13 cellular contexts compared by ENCODE assay signal in genomic region chr18:79799619-79800352, GRCh38. TPM values are rescaled to one million over a fixed set of nuclear protein-coding genes. Genes with fewer than 3 reads are reported as not detected.
A peak's percentile ranks its signal among the peaks of the same experiment; 100 is the strongest.
DNase-seq lines count a peak whose midpoint lies in the region; ATAC-seq and TF ChIP-seq lines count a peak whose summit lies in the region.
"Had no signal": no experiment of that assay in that cellular context is flagged by ENCODE, and none has a peak within 500 bp of the region (broad histone marks: within the 10 kb centered on the region; RNA-seq: fewer than 3 reads in every experiment).

No MANE protein-coding gene starts in this region.

- no peaks in the 10 kb centered on the region for H3K27me3 ChIP-seq in Caco-2 (replicated peaks; ENCODE audit: control insufficient read depth, insufficient read depth, low read length)

- no peak for DNase-seq in activated CD4-positive, alpha-beta T cell treated with anti-CD3 and anti-CD28 coated beads for 36 hours
- no peak for DNase-seq in activated CD4-positive, alpha-beta T cell treated with anti-CD3 and anti-CD28 coated beads, Interleukin-2, amount 50 U/mL, for 1 hour
- peak; percentile 55 for DNase-seq in NB4 (ENCODE audit: low read depth)
- no peak for DNase-seq in progenitor cell of endocrine pancreas (ENCODE audit: low spot score, unreplicated experiment)
- DNase-seq in lower leg skin (ENCODE audit: low spot score in 2 of 2): no peak
- no peak for DNase-seq in Caco-2
- DNase-seq in GM20000 (ENCODE audit: low spot score): no peak
- DNase-seq: activated CD4-positive, alpha-beta T cell treated with anti-CD3 and anti-CD28 coated beads, Interleukin-2, amount 10 ng/mL, durations not matched to agents 24 days and 14 days; NCI-H1092 had no signal

- peak; percentile 16 for ATAC-seq in activated CD4-positive, alpha-beta T cell treated with anti-CD3 and anti-CD28 coated beads for 36 hours

- no peak for TF ChIP-seq POLR2A in NB4 (IDR thresholded peaks at IDR 0.05; ENCODE audit: extremely low read depth, insufficient read length)
- TF ChIP-seq POLR2A in lower leg skin (IDR thresholded peaks at IDR 0.05): no peak

- CTCF ChIA-PET in activated CD4-positive, alpha-beta T cell treated with anti-CD3 and anti-CD28 coated beads for 36 hours (lab: Charles Lee): no interaction called here
- CTCF ChIA-PET in Caco-2 (lab: Charles Lee): no interaction called here

- H3K27ac Mint-ChIP-seq in activated CD4-positive, alpha-beta T cell treated with anti-CD3 and anti-CD28 coated beads for 36 hours: no peak overlapping the region
- H3K27ac Mint-ChIP-seq in dendritic cell treated with granulocyte-macrophage colony-stimulating factor and Interleukin-4, amounts not matched to agents 40 ng/mL and 50 ng/mL, for 4 days: no peak overlapping the region
- H3K27ac Mint-ChIP-seq in progenitor cell of endocrine pancreas (peak overlapping the region; percentile 29), Caco-2 (ENCODE audit: unreplicated experiment) (no peak overlapping the region)
- H3K27ac Mint-ChIP-seq: activated CD4-positive, alpha-beta T cell treated with anti-CD3 and anti-CD28 coated beads, Interleukin-2, amount 10 ng/mL, durations not matched to agents 24 days and 14 days; T-helper 1 cell treated with Interleukin-12 subunit alpha and Interleukin-12 subunit beta and Interleukin-4 antibody, amounts not matched to agents 30 μg/mL and 1 μg/mL, for 36 hours had no signal

- peaks cover 29% of the 10 kb centered on the region for H3K27me3 Mint-ChIP-seq in activated CD4-positive, alpha-beta T cell treated with anti-CD3 and anti-CD28 coated beads for 36 hours
- H3K27me3 Mint-ChIP-seq in dendritic cell treated with granulocyte-macrophage colony-stimulating factor and Interleukin-4, amounts not matched to agents 40 ng/mL and 50 ng/mL, for 4 days: peaks cover 56% of the 10 kb centered on the region
- peaks cover 77% of the 10 kb centered on the region for H3K27me3 Mint-ChIP-seq in progenitor cell of endocrine pancreas
- no peaks in the 10 kb centered on the region for H3K27me3 Mint-ChIP-seq in Caco-2 (ENCODE audit: insufficient read depth, unreplicated experiment)

- intact Hi-C loops in activated CD4-positive, alpha-beta T cell treated with anti-CD3 and anti-CD28 coated beads for 36 hours (cut with DNase I, micrococcal nuclease): loop anchor here (5.0 to 10.0 kb wide), 4 partner anchors 163 to 358 kb away; partner anchors contain the start of gene HSBP1L1 (in 1 of the 2)
- intact Hi-C loops in dendritic cell treated with granulocyte-macrophage colony-stimulating factor and Interleukin-4, amounts not matched to agents 40 ng/mL and 50 ng/mL, for 4 days (cut with micrococcal nuclease): loop anchor here (10.0 kb wide), 2 partner anchors 155 to 185 kb away; partner anchors contain the start of genes SLC66A2 and TXNL4A
- intact Hi-C loops in lower leg skin (cut with DNase I; ENCODE audit: low total_unique reads) (loop anchor here (10.0 kb wide), 1 partner anchor 135 kb away; no protein-coding TSS in a partner anchor), Caco-2 (cut with micrococcal nuclease; ENCODE audit: unreplicated experiment) (no loop called here)

- no peak overlapping the region for H3K4me3 Mint-ChIP-seq in activated CD4-positive, alpha-beta T cell treated with anti-CD3 and anti-CD28 coated beads for 36 hours
- peak overlapping the region; percentile 48 for H3K4me3 Mint-ChIP-seq in dendritic cell treated with granulocyte-macrophage colony-stimulating factor and Interleukin-4, amounts not matched to agents 40 ng/mL and 50 ng/mL, for 4 days
- H3K4me3 Mint-ChIP-seq in progenitor cell of endocrine pancreas (ENCODE audit: low read depth): no peak overlapping the region
- no peak overlapping the region for H3K4me3 Mint-ChIP-seq in Caco-2 (ENCODE audit: unreplicated experiment)
- H3K4me3 Mint-ChIP-seq: activated CD4-positive, alpha-beta T cell treated with anti-CD3 and anti-CD28 coated beads, Interleukin-2, amount 10 ng/mL, durations not matched to agents 24 days and 14 days; T-helper 1 cell treated with Interleukin-12 subunit alpha and Interleukin-12 subunit beta and Interleukin-4 antibody, amounts not matched to agents 30 μg/mL and 1 μg/mL, for 36 hours had no signal

- H3K9me3 Mint-ChIP-seq in activated CD4-positive, alpha-beta T cell treated with anti-CD3 and anti-CD28 coated beads for 36 hours (ENCODE audit: low read depth): no peaks in the 10 kb centered on the region
- no peaks in the 10 kb centered on the region for H3K9me3 Mint-ChIP-seq in dendritic cell treated with granulocyte-macrophage colony-stimulating factor and Interleukin-4, amounts not matched to agents 40 ng/mL and 50 ng/mL, for 4 days
- H3K9me3 Mint-ChIP-seq in progenitor cell of endocrine pancreas (ENCODE audit: low read depth) (no peaks in the 10 kb centered on the region), Caco-2 (ENCODE audit: unreplicated experiment) (peaks cover 9% of the 10 kb centered on the region)
- H3K9me3 Mint-ChIP-seq: activated CD4-positive, alpha-beta T cell treated with anti-CD3 and anti-CD28 coated beads, Interleukin-2, amount 10 ng/mL, durations not matched to agents 24 days and 14 days; T-helper 1 cell treated with Interleukin-12 subunit alpha and Interleukin-12 subunit beta and Interleukin-4 antibody, amounts not matched to agents 30 μg/mL and 1 μg/mL, for 36 hours had no signal

- H3K4me3 ChIP-seq in NB4 (ENCODE audit: low read depth, low read length): no peak overlapping the region
- H3K4me3 ChIP-seq in lower leg skin (ENCODE audit: low read depth, poor library complexity, severe bottlenecking): no peak overlapping the region
- H3K4me3 ChIP-seq in Caco-2 (ENCODE audit: low read depth, low read length): no peak overlapping the region

- no peaks in the 10 kb centered on the region for H3K9me3 ChIP-seq in Caco-2
- H3K9me3 ChIP-seq: neutrophil had no signal

- H3K36me3 Mint-ChIP-seq in activated CD4-positive, alpha-beta T cell treated with anti-CD3 and anti-CD28 coated beads for 36 hours (ENCODE audit: low read depth): no peaks in the 10 kb centered on the region
- H3K36me3 Mint-ChIP-seq in dendritic cell treated with granulocyte-macrophage colony-stimulating factor and Interleukin-4, amounts not matched to agents 40 ng/mL and 50 ng/mL, for 4 days (ENCODE audit: low read depth): no peaks in the 10 kb centered on the region
- H3K36me3 Mint-ChIP-seq in progenitor cell of endocrine pancreas (ENCODE audit: insufficient read depth) (no peaks in the 10 kb centered on the region), Caco-2 (ENCODE audit: insufficient read depth, unreplicated experiment) (no peaks in the 10 kb centered on the region)

- no peaks in the 10 kb centered on the region for H3K4me1 ChIP-seq in Caco-2

- H3K4me1 Mint-ChIP-seq in activated CD4-positive, alpha-beta T cell treated with anti-CD3 and anti-CD28 coated beads for 36 hours: peaks cover 11% of the 10 kb centered on the region
- peaks cover 39% of the 10 kb centered on the region for H3K4me1 Mint-ChIP-seq in dendritic cell treated with granulocyte-macrophage colony-stimulating factor and Interleukin-4, amounts not matched to agents 40 ng/mL and 50 ng/mL, for 4 days (ENCODE audit: low read depth)
- peaks cover 16% of the 10 kb centered on the region for H3K4me1 Mint-ChIP-seq in progenitor cell of endocrine pancreas (ENCODE audit: low read depth)
- H3K4me1 Mint-ChIP-seq in Caco-2 (ENCODE audit: low read depth, unreplicated experiment): no peaks in the 10 kb centered on the region

- 73 to 77% methylated on average over 30 of the region's 30 CpGs for WGBS in lower leg skin, 2 donors

- no TSS peak for BruUV-seq in Caco-2 (replicated peaks; lab: Mats Ljungman, UMichigan)

- POLR2A ChIA-PET in activated CD4-positive, alpha-beta T cell treated with anti-CD3 and anti-CD28 coated beads for 36 hours (lab: Charles Lee): no interaction called here
- POLR2A ChIA-PET in Caco-2 (lab: Charles Lee): no interaction called here

- no peaks in the 10 kb centered on the region for H3K36me3 ChIP-seq in Caco-2 (ENCODE audit: control insufficient read depth, insufficient read depth, low read length)
- H3K36me3 ChIP-seq: neutrophil had no signal

- TF ChIP-seq CTCF in NB4 (IDR thresholded peaks at IDR 0.05; ENCODE audit: low read depth, low read length) (no peak), progenitor cell of endocrine pancreas (IDR thresholded peaks at IDR 0.05; ENCODE audit: unreplicated experiment) (no peak), lower leg skin (IDR thresholded peaks at IDR 0.05) (no peak), Caco-2 (IDR thresholded peaks at IDR 0.05; ENCODE audit: insufficient read depth in 1 of 2, low read depth in 1 of 2, low read length in 1 of 2, severe bottlenecking in 1 of 2, unreplicated experiment in 1 of 2) (no peak), GM20000 (IDR thresholded peaks at IDR 0.05; ENCODE audit: extremely low read depth, missing control alignments) (no peak)

RNA-seq across cellular contexts. Expression of gene KCNG2, which starts 2.0 kb away (rescaled TPM):
- not detected for total RNA-seq in activated CD4-positive, alpha-beta T cell treated with anti-CD3 and anti-CD28 coated beads for 36 hours
- total RNA-seq in progenitor cell of endocrine pancreas (not detected in 2 replicates), lower leg skin (under 1 TPM in 1 of 4 donors, not detected in 3; 0.84 TPM), Caco-2 (2022) (not detected in 2 replicates)
- total RNA-seq: A673; activated CD4-positive, alpha-beta T cell treated with anti-CD3 and anti-CD28 coated beads, Interleukin-2, amount 10 ng/mL, durations not matched to agents 24 days and 14 days had no signal
